Comparison of ENCODE assay signal across 9 cellular contexts in the genomic region with DNA sequence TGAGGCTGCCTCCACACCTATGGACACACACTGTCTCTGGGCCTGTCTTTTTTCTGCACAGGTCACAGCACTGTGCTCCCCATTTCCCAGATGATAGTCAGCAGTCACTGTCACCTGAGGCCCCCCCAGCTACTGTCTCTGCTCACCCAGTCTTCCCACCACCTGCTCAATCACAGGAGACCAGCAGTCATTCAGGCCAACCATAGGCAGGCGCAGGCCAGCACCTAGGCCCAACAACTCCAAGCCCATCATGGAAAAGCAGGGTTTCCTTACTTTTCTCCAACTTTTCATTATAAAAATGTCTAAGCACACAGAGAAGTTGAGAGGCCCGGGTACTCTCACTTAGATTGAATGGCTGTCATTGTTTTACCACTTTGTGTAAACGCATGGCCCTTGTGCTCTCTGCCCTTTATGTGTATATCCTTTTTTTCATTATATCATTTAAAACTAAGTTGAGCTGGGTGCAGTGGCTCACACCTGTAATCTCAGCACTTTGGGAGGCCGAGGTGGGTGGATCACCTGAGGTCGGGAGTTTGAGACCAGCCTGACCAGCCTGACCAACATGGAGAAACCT. TPM values are rescaled to one million over a fixed set of nuclear protein-coding genes. Genes with fewer than 3 reads are reported as not detected.
DNase-seq lines count a peak whose midpoint lies in the region; ATAC-seq and TF ChIP-seq lines count a peak whose summit lies in the region.
"Had no signal": no experiment of that assay in that cellular context is flagged by ENCODE, and none has a peak within 500 bp of the region (broad histone marks: within the 10 kb centered on the region; RNA-seq: fewer than 3 reads in every experiment).

No MANE protein-coding gene starts in this region.

- no peak overlapping the region for H3K9ac ChIP-seq in mesendoderm (ENCODE audit: low read length)

- no peak for TF ChIP-seq CTCF in ascending aorta (IDR thresholded peaks at IDR 0.05)
- TF ChIP-seq CTCF in thyroid gland (IDR thresholded peaks at IDR 0.05) = no peak

- H2BK15ac ChIP-seq in mesendoderm (replicated peaks; ENCODE audit: low read depth) = no peak overlapping the region

- H3K79me2 ChIP-seq in mesendoderm (ENCODE audit: control insufficient read depth, insufficient read depth, low read length) = peaks cover 89% of the 10 kb centered on the region

- no peaks in the 10 kb centered on the region for H3K27me3 Mint-ChIP-seq in activated T-cell treated with anti-CD3 and anti-CD28 coated beads, Interleukin-2, amount 50 U/mL, for 72 hours (ENCODE audit: low read depth)

- H4K8ac ChIP-seq in mesendoderm (ENCODE audit: low read depth, low read length) = no peak overlapping the region

- H3K4me3 ChIP-seq in ascending aorta (no peak overlapping the region), mesendoderm (ENCODE audit: low read length) (no peak overlapping the region), thyroid gland (replicated peaks in 1 of 3) (no peak overlapping the region)

- no peak overlapping the region for H3K4ac ChIP-seq in mesendoderm (ENCODE audit: low read depth, low read length)

- H3K4me2 ChIP-seq in mesendoderm (ENCODE audit: low read length) = no peak overlapping the region

- peaks cover 23 to 49% of the 10 kb centered on the region in 2 donors for H3K4me1 ChIP-seq in ascending aorta
- H3K4me1 ChIP-seq in mesendoderm (ENCODE audit: control insufficient read depth, low read depth, low read length) = peaks cover 31% of the 10 kb centered on the region
- H3K4me1 ChIP-seq in thyroid gland = peaks cover 65 to 80% of the 10 kb centered on the region in 2 donors

- peak overlapping the region; percentile 35 for H3K56ac ChIP-seq in mesendoderm (ENCODE audit: low read length)

- no peak overlapping the region for H2BK5ac ChIP-seq in mesendoderm (ENCODE audit: low read length)

- WGBS in mesendoderm (ENCODE audit: extremely low coverage, insufficient coverage, low lambda C conversion rate) = no CpG with 5 or more reads among the region's 5 CpGs
- 82 to 85% methylated on average over 5 of the region's 5 CpGs for WGBS in thyroid gland, 2 donors

- no peak overlapping the region for H3K4me3 Mint-ChIP-seq in activated T-cell treated with anti-CD3 and anti-CD28 coated beads, Interleukin-2, amount 50 U/mL, for 72 hours

- ATAC-seq in activated T-cell treated with anti-CD3 and anti-CD28 coated beads, Interleukin-2, amount 50 U/mL, for 72 hours (replicated peaks in 1 of 2) = peak in 1 of 2 donors; percentile 2
- ATAC-seq in GM18517 (IDR thresholded peaks at IDR 0.05; ENCODE audit: unreplicated experiment) = no peak

- no peak overlapping the region for H3K18ac ChIP-seq in mesendoderm (ENCODE audit: low read length)

- H3K36me3 ChIP-seq in ascending aorta (peaks cover 0 to 6% of the 10 kb centered on the region in 2 donors), mesendoderm (ENCODE audit: control insufficient read depth, insufficient read depth, low read length) (peaks cover 3% of the 10 kb centered on the region), thyroid gland (no peaks in the 10 kb centered on the region)

- no peak overlapping the region for H2BK120ac ChIP-seq in mesendoderm (ENCODE audit: low read depth, low read length)

- no peaks in the 10 kb centered on the region for H3K9me3 Mint-ChIP-seq in activated T-cell treated with anti-CD3 and anti-CD28 coated beads, Interleukin-2, amount 50 U/mL, for 72 hours

- H2AK5ac ChIP-seq in mesendoderm (ENCODE audit: low read length) = no peak overlapping the region

- in situ Hi-C loops in ACHN (cut with HindIII; ENCODE audit: low pct_ligation_motif_present, low pct_unique_long_range_greater_than_20kb, low sequenced_read_pairs) = no loop called here

- peaks cover 12% of the 10 kb centered on the region for H3K79me1 ChIP-seq in mesendoderm (ENCODE audit: low read length)

- H3K23ac ChIP-seq in mesendoderm (ENCODE audit: low read length) = peak overlapping the region; percentile 29

- H3K27ac Mint-ChIP-seq in activated T-cell treated with anti-CD3 and anti-CD28 coated beads, Interleukin-2, amount 50 U/mL, for 72 hours = peak overlapping the region; percentile 39

- H3K27ac ChIP-seq in ascending aorta (peak overlapping the region; percentile 89), mesendoderm (ENCODE audit: low read depth, low read length) (no peak overlapping the region), thyroid gland (peak overlapping the region; percentile 93 to 95 (median 95))

- intact Hi-C loops in ascending aorta (cut with DNase I) = no loop called here
- intact Hi-C loops in thyroid gland (cut with DNase I) = no loop called here

- H3K27me3 ChIP-seq in ascending aorta (no peaks in the 10 kb centered on the region), mesendoderm (ENCODE audit: insufficient read depth, low read length, poor library complexity) (no peaks in the 10 kb centered on the region), thyroid gland (no peaks in the 10 kb centered on the region)

- H3K36me3 Mint-ChIP-seq in activated T-cell treated with anti-CD3 and anti-CD28 coated beads, Interleukin-2, amount 50 U/mL, for 72 hours (ENCODE audit: insufficient read depth in 2 of 2) = peaks cover 0 to 9% of the 10 kb centered on the region in 2 donors

- H3K4me1 Mint-ChIP-seq in activated T-cell treated with anti-CD3 and anti-CD28 coated beads, Interleukin-2, amount 50 U/mL, for 72 hours (ENCODE audit: low read depth) = peaks cover 84% of the 10 kb centered on the region

- TF ChIP-seq POLR2A in thyroid gland (IDR thresholded peaks at IDR 0.05) = no peak

- no peak overlapping the region for H4K5ac ChIP-seq in mesendoderm (ENCODE audit: low read length)

- H3K9me3 ChIP-seq in ascending aorta (no peaks in the 10 kb centered on the region), thyroid gland (no peaks in the 10 kb centered on the region)

- no peak for DNase-seq in activated T-cell treated with anti-CD3 and anti-CD28 coated beads, Interleukin-2, amount 50 U/mL, for 72 hours
- no peak for DNase-seq in activated T-cell treated with anti-CD3 and anti-CD28 coated beads, Interleukin-2, amount 50 U/mL, for 48 hours
- DNase-seq in ascending aorta (ENCODE audit: low spot score in 2 of 2) = no peak
- no peak for DNase-seq in mesendoderm
- DNase-seq in thyroid gland = no peak
- DNase-seq in OCI-M1 (lab: John Stamatoyannopoulos, UW) = no peak
- DNase-seq in ACHN = no peak
- DNase-seq: NCI-H1694 had no signal

RNA-seq across cellular contexts. Expression of gene PXN, which starts 7.1 kb away (rescaled TPM):
- total RNA-seq in activated T-cell treated with anti-CD3 and anti-CD28 coated beads, Interleukin-2, amount 50 U/mL, for 72 hours = 10 to 100 TPM; 80.5 to 89.6 TPM
- total RNA-seq in ascending aorta (282 TPM), thyroid gland (10 to 100 TPM; 61.7 to 95.5 (median 82.7) TPM)
- 147 TPM for polyA plus RNA-seq in mesendoderm (2013, experiment 1 of 2)
- 148 TPM for polyA plus RNA-seq in mesendoderm (2013, experiment 2 of 2)

RNA-seq across cellular contexts. Expression of gene RNU4-2, which starts 33.3 kb away (rescaled TPM):
- 1,000 to 10,000 TPM; 3,117 to 4,201 TPM for total RNA-seq in activated T-cell treated with anti-CD3 and anti-CD28 coated beads, Interleukin-2, amount 50 U/mL, for 72 hours
- total RNA-seq in ascending aorta = not detected
- polyA plus RNA-seq in mesendoderm (2013, experiment 1 of 2) = not detected
- polyA plus RNA-seq in mesendoderm (2013, experiment 2 of 2) = not detected
- total RNA-seq in thyroid gland = under 1 TPM; under 0.01 TPM

RNA-seq across cellular contexts. Expression of gene RNU4-1, which starts 34.6 kb away (rescaled TPM):
- total RNA-seq in activated T-cell treated with anti-CD3 and anti-CD28 coated beads, Interleukin-2, amount 50 U/mL, for 72 hours = 1,000 to 10,000 TPM; 1,839 to 2,627 TPM
- total RNA-seq in ascending aorta = not detected
- not detected for polyA plus RNA-seq in mesendoderm (2013, experiment 1 of 2)
- polyA plus RNA-seq in mesendoderm (2013, experiment 2 of 2) = not detected
- under 1 TPM; under 0.01 TPM for total RNA-seq in thyroid gland

RNA-seq across cellular contexts. Expression of gene SIRT4, which starts 43.7 kb away (rescaled TPM):
- total RNA-seq in activated T-cell treated with anti-CD3 and anti-CD28 coated beads, Interleukin-2, amount 50 U/mL, for 72 hours = 1 to 10 TPM; 4.2 to 4.9 TPM
- total RNA-seq in ascending aorta = not detected
- polyA plus RNA-seq in mesendoderm (2013, experiment 1 of 2) = 0.88 TPM
- polyA plus RNA-seq in mesendoderm (2013, experiment 2 of 2) = 0.81 TPM
- total RNA-seq in thyroid gland = 1 to 10 TPM in 3 of 4 donors, not detected in 1; 3.1 to 6.5 (median 3.8) TPM

RNA-seq across cellular contexts. Expression of gene RPLP0, which starts 57.5 kb away (rescaled TPM):
- 1,000 to 10,000 TPM; 4,846 to 5,223 TPM for total RNA-seq in activated T-cell treated with anti-CD3 and anti-CD28 coated beads, Interleukin-2, amount 50 U/mL, for 72 hours
- total RNA-seq in ascending aorta = 2,244 TPM
- polyA plus RNA-seq in mesendoderm (2013, experiment 1 of 2) = 3,852 TPM
- 3,764 TPM for polyA plus RNA-seq in mesendoderm (2013, experiment 2 of 2)
- total RNA-seq in thyroid gland = 1,000 to 10,000 TPM; 1,176 to 3,070 (median 2,431) TPM

Comparison
In these comparisons a context has a peak if more than half of its experiments do, and no peak if none do; other contexts are left out.
1. RNA of gene RNU4-2, which starts 33.3 kb away (total RNA-seq): 3,117 to 4,201 TPM in activated T-cell treated with anti-CD3 and anti-CD28 coated beads, Interleukin-2, amount 50 U/mL, for 72 hours; not detected in ascending aorta (single experiment) and under 0.01 TPM in thyroid gland; every median in the first group is over 1,000 times any median in the second.
2. RNA of gene RNU4-1, which starts 34.6 kb away (total RNA-seq): 1,839 to 2,627 TPM in activated T-cell treated with anti-CD3 and anti-CD28 coated beads, Interleukin-2, amount 50 U/mL, for 72 hours; not detected in ascending aorta (single experiment) and under 0.01 TPM in thyroid gland; every median in the first group is over 1,000 times any median in the second.